In the genomic region with DNA sequence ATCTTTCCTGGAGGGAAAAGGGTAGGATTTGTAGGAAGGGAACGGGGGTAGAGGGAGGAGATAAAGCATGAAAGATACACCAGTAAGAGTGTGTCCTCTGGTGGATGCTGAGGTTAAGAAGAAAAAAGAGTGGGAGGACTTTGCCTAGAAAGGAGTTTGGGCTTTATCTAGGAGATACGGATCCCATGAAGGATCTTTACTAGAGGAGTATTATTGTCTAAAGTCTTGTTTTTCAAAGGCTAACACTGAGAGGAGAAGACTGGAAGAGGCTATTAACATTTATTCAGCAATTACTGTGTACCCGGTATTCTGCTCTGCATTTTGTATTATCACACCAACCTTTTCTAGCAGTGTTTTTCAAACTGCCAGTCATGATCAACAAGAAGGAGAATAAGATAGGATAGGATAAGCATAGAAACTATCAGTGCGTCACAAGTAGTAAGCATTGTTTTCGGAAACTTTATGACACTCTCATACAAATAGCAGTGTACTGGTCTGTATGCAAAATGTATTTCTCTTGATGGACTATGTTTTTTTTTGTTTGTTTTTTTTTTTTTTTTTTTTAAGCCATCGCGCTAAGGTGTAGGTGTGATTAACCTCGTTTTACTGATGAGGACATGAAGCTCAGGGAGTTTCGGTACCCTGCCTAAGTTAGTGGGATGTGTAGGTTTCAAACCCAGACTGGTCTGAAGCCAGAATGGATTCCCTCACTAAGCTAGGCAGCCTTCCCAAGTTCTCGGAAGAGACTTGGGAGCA, we compare ENCODE assay signal across 8 cellular contexts. TPM values are rescaled to one million over a fixed set of nuclear protein-coding genes. Genes with fewer than 3 reads are reported as not detected.
DNase-seq lines count a peak whose midpoint lies in the region; ATAC-seq and TF ChIP-seq lines count a peak whose summit lies in the region.

No MANE protein-coding gene starts in this region.

- peak overlapping the region; percentile 89 for H3K4me3 ChIP-seq in left ventricle myocardium inferior
- peak overlapping the region; percentile 67 to 71 (median 70) for H3K4me3 ChIP-seq in mammary epithelial cell (replicated peaks in 1 of 3; ENCODE audit: insufficient read depth in 1 of 3, low read depth in 2 of 3, low read length in 3 of 3)
- peak overlapping the region; percentile 69 for H3K4me3 ChIP-seq in mesodermal cell (ENCODE audit: extremely low read depth, insufficient read depth, low read length, poor library complexity, severe bottlenecking)
- peak overlapping the region; percentile 77 to 82 for H3K4me3 ChIP-seq in uterus

- in situ Hi-C loops in mammary epithelial cell (cut with MboI; ENCODE audit: low sequenced_read_pairs in 2 of 2), result loop anchor here in 1 of 2 donors (5.0 kb wide), 1 partner anchor 52 kb away; the partner anchor contains the start of gene SCRN2

- peak overlapping the region; percentile 87 for H3K9ac ChIP-seq in mammary epithelial cell (ENCODE audit: insufficient read depth, low read length)

- no peak for ATAC-seq in Right ventricle myocardium inferior
- no peak for ATAC-seq in HG03571 (IDR thresholded peaks at IDR 0.05; ENCODE audit: unreplicated experiment)

- TF ChIP-seq CTCF in left ventricle myocardium inferior (IDR thresholded peaks at IDR 0.05; ENCODE audit: borderline replicate concordance) (no peak), mammary epithelial cell (conservative IDR thresholded peaks at IDR 0.05 in 1 of 2, IDR thresholded peaks at IDR 0.05 in 1 of 2; ENCODE audit: extremely low read depth in 1 of 2, insufficient read depth in 1 of 2, low read depth in 1 of 2, low read length in 2 of 2) (peak; percentile 16 to 19), uterus (IDR thresholded peaks at IDR 0.05) (no peak)

- H3K27ac ChIP-seq in left ventricle myocardium inferior (replicated peaks), result peak overlapping the region; percentile 99
- peak overlapping the region; percentile 85 for H3K27ac ChIP-seq in mammary epithelial cell (ENCODE audit: insufficient read depth, low read depth, low read length)
- H3K27ac ChIP-seq in mesodermal cell (ENCODE audit: low read depth, low read length, severe bottlenecking), result no peak overlapping the region
- H3K27ac ChIP-seq in uterus, result peak overlapping the region; percentile 95

- no peaks in the 10 kb centered on the region for H3K27me3 ChIP-seq in left ventricle myocardium inferior (ENCODE audit: low read depth)
- no peaks in the 10 kb centered on the region for H3K27me3 ChIP-seq in mammary epithelial cell (ENCODE audit: insufficient read depth, low read length)
- H3K27me3 ChIP-seq in uterus, result no peaks in the 10 kb centered on the region

- CTCF ChIA-PET in mammary epithelial cell (lab: Charles Lee; ENCODE audit: low non-redundant PET), result interaction anchor here (0.5 to 1.5 kb wide), 5 partner anchors 17 to 122 kb away, joined by 5 to 10 read pairs (median 5); partner anchors contain the start of genes CDK5RAP3 and SCRN2

- intact Hi-C loops in left ventricle myocardium inferior (cut with micrococcal nuclease), result no loop called here
- intact Hi-C loops in Right ventricle myocardium inferior (cut with DNase I), result loop anchor here (10.0 kb wide), 1 partner anchor 200 kb away; the partner anchor contains the start of gene TBKBP1
- intact Hi-C loops in mammary epithelial cell (cut with micrococcal nuclease), result loop anchor here (1.0 kb wide), 3 partner anchors 47 to 124 kb away; partner anchors contain the start of gene PNPO
- intact Hi-C loops in uterus (cut with DNase I; ENCODE audit: low total_unique reads), result no loop called here

- BruUV-seq in mammary epithelial cell (replicated peaks; lab: Mats Ljungman, UMichigan), result no TSS peak

- peak overlapping the region; percentile 82 for H3K4me2 ChIP-seq in mammary epithelial cell (ENCODE audit: insufficient read depth, low read depth, low read length)

- no peaks in the 10 kb centered on the region for H3K36me3 ChIP-seq in left ventricle myocardium inferior
- H3K36me3 ChIP-seq in mammary epithelial cell (ENCODE audit: insufficient read depth, low read length), result no peaks in the 10 kb centered on the region
- peaks cover 16% of the 10 kb centered on the region for H3K36me3 ChIP-seq in mesodermal cell (ENCODE audit: control insufficient read depth, insufficient read depth, low read length)
- no peaks in the 10 kb centered on the region for H3K36me3 ChIP-seq in uterus

- 12% methylated on average over 9 of the region's 10 CpGs for WGBS in mammary epithelial cell (ENCODE audit: low coverage, missing lambda C conversion rate)
- WGBS in mesodermal cell (ENCODE audit: insufficient coverage in 2 of 2), 2 experiments, result 63 to 68% methylated on average over 6 to 8 of the region's 10 CpGs

- no peak for DNase-seq in left ventricle myocardium inferior
- DNase-seq in Right ventricle myocardium inferior (ENCODE audit: missing footprints), result no peak
- no peak for DNase-seq in mammary epithelial cell
- no peak for DNase-seq in uterus
- DNase-seq in putamen (ENCODE audit: low spot score), result no peak
- DNase-seq in DMS53 (lab: John Stamatoyannopoulos, UW), result no peak

- H2AFZ ChIP-seq in mammary epithelial cell (ENCODE audit: low read depth, low read length), result peak overlapping the region; percentile 86

- dilution Hi-C loops in mammary epithelial cell (cut with HindIII; ENCODE audit: low sequenced_read_pairs), result loop anchor here (5.0 kb wide), 1 partner anchor 47 kb away; no protein-coding TSS in a partner anchor

- H3K4me1 ChIP-seq in left ventricle myocardium inferior (peaks cover 48% of the 10 kb centered on the region), mammary epithelial cell (ENCODE audit: insufficient read depth, low read length) (peaks cover 29% of the 10 kb centered on the region), mesodermal cell (ENCODE audit: control insufficient read depth, insufficient read depth, low read length, poor library complexity, severe bottlenecking) (peaks cover 8% of the 10 kb centered on the region), uterus (peaks cover 3 to 8% of the 10 kb centered on the region in 2 donors)

- H4K20me1 ChIP-seq in mammary epithelial cell (ENCODE audit: insufficient read depth, low read length), result no peaks in the 10 kb centered on the region

- H3K79me2 ChIP-seq in mammary epithelial cell (ENCODE audit: insufficient read depth, low read length), result peaks cover 47% of the 10 kb centered on the region

- H3K9me3 ChIP-seq in left ventricle myocardium inferior (replicated peaks) (no peaks in the 10 kb centered on the region), mammary epithelial cell (replicated peaks; ENCODE audit: insufficient read depth, low read length) (no peaks in the 10 kb centered on the region), mesodermal cell (ENCODE audit: control insufficient read depth, low read length) (no peaks in the 10 kb centered on the region), uterus (no peaks in the 10 kb centered on the region)

- no peak for TF ChIP-seq POLR2A in uterus (IDR thresholded peaks at IDR 0.05)

RNA-seq across cellular contexts. Expression of gene SP2, which starts 1.4 kb away (rescaled TPM):
- total RNA-seq in left ventricle myocardium inferior, result 13.9 TPM
- 11.7 TPM for total RNA-seq in Right ventricle myocardium inferior
- total RNA-seq in mammary epithelial cell, result 10 to 100 TPM in 1 of 2 donors, 1 to 10 TPM in 1; 1.5 to 14.9 TPM
- polyA plus RNA-seq in mammary epithelial cell, result 3.9 TPM
- 2.3 TPM for polyA minus RNA-seq in mammary epithelial cell
- polyA plus RNA-seq in mesodermal cell (2013, experiment 1 of 2), result 10.9 TPM
- polyA plus RNA-seq in mesodermal cell (2013, experiment 2 of 2), result 8.2 TPM
- total RNA-seq in uterus, result 10 to 100 TPM in 1 of 4 donors, 1 to 10 TPM in 2, under 1 TPM in 1; 0.88 to 18.7 (median 1.3) TPM

RNA-seq across cellular contexts. Expression of gene SP6, which starts 43.7 kb away (rescaled TPM):
- total RNA-seq in left ventricle myocardium inferior (0.16 TPM), Right ventricle myocardium inferior (0.19 TPM), mammary epithelial cell (10 to 100 TPM in 1 of 2 donors, 1 to 10 TPM in 1; 4.2 to 15.1 TPM), uterus (1 to 10 TPM in 2 of 4 donors, not detected in 2; 1.4 to 1.5 TPM)
- 4.6 TPM for polyA plus RNA-seq in mammary epithelial cell
- polyA minus RNA-seq in mammary epithelial cell, result 7.7 TPM
- polyA plus RNA-seq in mesodermal cell (2013, experiment 1 of 2), result 50.4 TPM
- 40.8 TPM for polyA plus RNA-seq in mesodermal cell (2013, experiment 2 of 2)

RNA-seq across cellular contexts. Expression of gene PNPO, which starts 46.7 kb away (rescaled TPM):
- total RNA-seq in left ventricle myocardium inferior (25.3 TPM), Right ventricle myocardium inferior (27.8 TPM), mammary epithelial cell (10 to 100 TPM; 63.5 to 89.5 TPM), uterus (10 to 100 TPM; 16.7 to 29.4 (median 17.4) TPM)
- 62.4 TPM for polyA plus RNA-seq in mammary epithelial cell
- polyA minus RNA-seq in mammary epithelial cell, result 78.2 TPM
- polyA plus RNA-seq in mesodermal cell (2013, experiment 1 of 2), result 9.1 TPM
- 7.9 TPM for polyA plus RNA-seq in mesodermal cell (2013, experiment 2 of 2)

RNA-seq across cellular contexts. Expression of gene SCRN2, which starts 53.6 kb away (rescaled TPM):
- total RNA-seq in left ventricle myocardium inferior (27.1 TPM), Right ventricle myocardium inferior (27.0 TPM), mammary epithelial cell (10 to 100 TPM; 29.0 to 36.3 TPM), uterus (10 to 100 TPM; 12.4 to 80.7 (median 39.8) TPM)
- polyA plus RNA-seq in mammary epithelial cell, result 25.2 TPM
- polyA minus RNA-seq in mammary epithelial cell, result 22.3 TPM
- polyA plus RNA-seq in mesodermal cell (2013, experiment 1 of 2), result 47.6 TPM
- polyA plus RNA-seq in mesodermal cell (2013, experiment 2 of 2), result 39.6 TPM

Comparison
In these comparisons a context has a peak if more than half of its experiments do, and no peak if none do; other contexts are left out.
1. intact Hi-C loops: an anchor here in Right ventricle myocardium inferior (10.0 kb wide) and mammary epithelial cell (1.0 kb wide); none called in left ventricle myocardium inferior and uterus.
2. CTCF ChIP-seq: peak in mammary epithelial cell (2 of 2); none in left ventricle myocardium inferior (single experiment) and uterus (0 of 4).
3. Peak in every context shown above with its lines, with median percentiles within 50 percentile points of each other: H3K4me3 ChIP-seq.